ENCODE assay signal across 7 cellular contexts in genomic region chrX:32741910-32742309, GRCh38.
"Had no signal": no experiment of that assay in that cellular context is flagged by ENCODE, and none has a peak within 500 bp of the region (broad histone marks: within the 10 kb centered on the region; RNA-seq: fewer than 3 reads in every experiment).

No MANE protein-coding gene starts in this region.

- H3K4me2 ChIP-seq: GM23338 had no signal

- H3K27ac ChIP-seq: HL-60 had no signal

- H3K4me3 ChIP-seq: GM23338 had no signal

- H2AFZ ChIP-seq: GM23338 had no signal

- FAIRE-seq: H54 had no signal

- ATAC-seq: GM23338 had no signal

- DNase-seq: H9, HCEC 1CT, HFFc6, KBM-7 had no signal
